ENCODE assay signal across 1 cellular context in the genomic region with DNA sequence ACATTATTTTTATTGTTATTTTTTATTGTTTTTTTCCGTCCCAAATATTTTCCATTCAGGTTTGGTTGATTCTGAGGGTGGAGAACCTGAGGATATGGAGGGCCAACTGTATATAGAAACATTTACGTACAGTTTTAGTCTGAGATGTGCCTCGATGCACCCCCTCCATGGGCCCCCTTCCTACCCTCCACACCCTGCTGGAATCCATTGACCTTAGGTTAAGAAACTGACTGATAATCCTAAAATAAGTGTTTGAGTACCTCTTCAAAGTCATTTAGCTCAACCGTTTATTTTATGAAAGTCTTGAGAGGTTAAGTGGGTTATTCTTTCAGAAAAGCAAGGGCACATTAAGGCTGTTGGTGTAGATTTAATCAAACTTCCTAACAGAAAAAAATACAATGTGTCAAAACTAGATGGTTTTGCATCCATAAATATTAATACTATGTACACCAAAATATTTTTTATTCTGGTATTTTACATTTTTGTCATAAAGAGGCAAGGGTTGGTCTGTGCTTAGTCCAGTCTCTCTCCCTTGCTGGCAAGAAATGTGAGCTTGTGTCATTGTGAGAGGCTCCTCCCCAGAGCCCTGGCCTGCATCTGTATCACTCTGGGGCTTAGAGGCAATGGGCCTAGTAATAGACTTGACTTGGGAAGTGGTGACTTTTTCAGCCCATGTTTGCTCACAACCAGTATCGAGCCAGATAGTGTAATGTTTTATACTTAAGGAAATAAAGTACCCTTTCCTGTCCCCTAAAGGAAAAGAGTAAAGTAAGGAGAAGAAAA.
TF ChIP-seq lines count a peak whose summit lies in the region.

No MANE protein-coding gene starts in this region.

TF ChIP-seq in GM23338, 12 proteins besides CTCF, POLR2A, EP300 and RAD21 (continued from another document):
- TF ChIP-seq, protein P1, sequence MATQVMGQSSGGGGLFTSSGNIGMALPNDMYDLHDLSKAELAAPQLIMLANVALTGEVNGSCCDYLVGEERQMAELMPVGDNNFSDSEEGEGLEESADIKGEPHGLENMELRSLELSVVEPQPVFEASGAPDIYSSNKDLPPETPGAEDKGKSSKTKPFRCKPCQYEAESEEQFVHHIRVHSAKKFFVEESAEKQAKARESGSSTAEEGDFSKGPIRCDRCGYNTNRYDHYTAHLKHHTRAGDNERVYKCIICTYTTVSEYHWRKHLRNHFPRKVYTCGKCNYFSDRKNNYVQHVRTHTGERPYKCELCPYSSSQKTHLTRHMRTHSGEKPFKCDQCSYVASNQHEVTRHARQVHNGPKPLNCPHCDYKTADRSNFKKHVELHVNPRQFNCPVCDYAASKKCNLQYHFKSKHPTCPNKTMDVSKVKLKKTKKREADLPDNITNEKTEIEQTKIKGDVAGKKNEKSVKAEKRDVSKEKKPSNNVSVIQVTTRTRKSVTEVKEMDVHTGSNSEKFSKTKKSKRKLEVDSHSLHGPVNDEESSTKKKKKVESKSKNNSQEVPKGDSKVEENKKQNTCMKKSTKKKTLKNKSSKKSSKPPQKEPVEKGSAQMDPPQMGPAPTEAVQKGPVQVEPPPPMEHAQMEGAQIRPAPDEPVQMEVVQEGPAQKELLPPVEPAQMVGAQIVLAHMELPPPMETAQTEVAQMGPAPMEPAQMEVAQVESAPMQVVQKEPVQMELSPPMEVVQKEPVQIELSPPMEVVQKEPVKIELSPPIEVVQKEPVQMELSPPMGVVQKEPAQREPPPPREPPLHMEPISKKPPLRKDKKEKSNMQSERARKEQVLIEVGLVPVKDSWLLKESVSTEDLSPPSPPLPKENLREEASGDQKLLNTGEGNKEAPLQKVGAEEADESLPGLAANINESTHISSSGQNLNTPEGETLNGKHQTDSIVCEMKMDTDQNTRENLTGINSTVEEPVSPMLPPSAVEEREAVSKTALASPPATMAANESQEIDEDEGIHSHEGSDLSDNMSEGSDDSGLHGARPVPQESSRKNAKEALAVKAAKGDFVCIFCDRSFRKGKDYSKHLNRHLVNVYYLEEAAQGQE (IDR thresholded peaks at IDR 0.05; ENCODE audit: unreplicated experiment): no peak
- TF ChIP-seq, protein P2, sequence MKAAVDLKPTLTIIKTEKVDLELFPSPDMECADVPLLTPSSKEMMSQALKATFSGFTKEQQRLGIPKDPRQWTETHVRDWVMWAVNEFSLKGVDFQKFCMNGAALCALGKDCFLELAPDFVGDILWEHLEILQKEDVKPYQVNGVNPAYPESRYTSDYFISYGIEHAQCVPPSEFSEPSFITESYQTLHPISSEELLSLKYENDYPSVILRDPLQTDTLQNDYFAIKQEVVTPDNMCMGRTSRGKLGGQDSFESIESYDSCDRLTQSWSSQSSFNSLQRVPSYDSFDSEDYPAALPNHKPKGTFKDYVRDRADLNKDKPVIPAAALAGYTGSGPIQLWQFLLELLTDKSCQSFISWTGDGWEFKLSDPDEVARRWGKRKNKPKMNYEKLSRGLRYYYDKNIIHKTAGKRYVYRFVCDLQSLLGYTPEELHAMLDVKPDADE (IDR thresholded peaks at IDR 0.05): no peak
- TF ChIP-seq CREB1 (CRISPR knock-in tag; IDR thresholded peaks at IDR 0.05; ENCODE audit: low read depth): no peak
- TF ChIP-seq EZH2phosphoT487 (IDR thresholded peaks at IDR 0.05; ENCODE audit: unreplicated experiment): no peak
